Comparison of ENCODE assay signal across 8 cellular contexts in genomic region chr16:96935-97381, GRCh38. TPM values are rescaled to one million over a fixed set of nuclear protein-coding genes. Genes with fewer than 3 reads are reported as not detected.
A peak's percentile ranks its signal among the peaks of the same experiment; 100 is the strongest.
DNase-seq lines count a peak whose midpoint lies in the region; ATAC-seq and TF ChIP-seq lines count a peak whose summit lies in the region.

No MANE protein-coding gene starts in this region.

- TF ChIP-seq POLR2A in gastrocnemius medialis (IDR thresholded peaks at IDR 0.05) = no peak

- DNase-seq in GDM1 (lab: John Stamatoyannopoulos, UW) (peak; percentile 87), HFFc6 (peak; percentile 80), NCI-H1694 (lab: John Stamatoyannopoulos, UW) (peak; percentile 63), T-helper 22 cell (ENCODE audit: low read depth) (peak; percentile 70), amygdala (lab: John Stamatoyannopoulos, UW) (peak in 55 of 56 donors; percentile 27 to 91 (median 74)), right cardiac atrium (peak; percentile 90 to 96 (median 95)), gastrocnemius medialis (peak; percentile 88 to 95)

- no peaks in the 10 kb centered on the region for H3K9me3 Mint-ChIP-seq in HFFc6

- TF ChIP-seq CTCF in HFFc6 (IDR thresholded peaks at IDR 0.05) = peak; percentile 99
- peak; percentile 99 to 100 (median 100) for TF ChIP-seq CTCF in gastrocnemius medialis (IDR thresholded peaks at IDR 0.05 in 4 of 5, conservative IDR thresholded peaks at IDR 0.05 in 1 of 5)

- in situ Hi-C loops in gastrocnemius medialis (cut with MboI; ENCODE audit: low sequenced_read_pairs in 4 of 4) = no loop called here

- H3K4me1 Mint-ChIP-seq in HFFc6 (ENCODE audit: low read depth) = peaks cover 24% of the 10 kb centered on the region

- ATAC-seq in right cardiac atrium = peak; percentile 76 to 77
- peak; percentile 88 to 90 for ATAC-seq in gastrocnemius medialis
- no peak for ATAC-seq in GM18870 (IDR thresholded peaks at IDR 0.05; ENCODE audit: unreplicated experiment)

- H3K27me3 Mint-ChIP-seq in HFFc6 (ENCODE audit: insufficient read depth) = peaks cover 2% of the 10 kb centered on the region; the same call in 1 of the 2 replicates

- H3K27me3 ChIP-seq in right cardiac atrium (ENCODE audit: control insufficient read depth, insufficient read depth) (no peaks in the 10 kb centered on the region), gastrocnemius medialis (no peaks in the 10 kb centered on the region)

- WGBS in right cardiac atrium = 8% methylated on average over 11 of the region's 11 CpGs

- no peak overlapping the region for H3K4me3 Mint-ChIP-seq in HFFc6

- H3K27ac ChIP-seq in right cardiac atrium (ENCODE audit: low read length) (no peak overlapping the region), gastrocnemius medialis (peak overlapping the region; percentile 62 to 74 (median 68))

- H3K4me3 ChIP-seq in right cardiac atrium (ENCODE audit: low read length) (no peak overlapping the region), gastrocnemius medialis (no peak overlapping the region)

- peaks cover 0 to 6% of the 10 kb centered on the region in 2 donors for H3K36me3 ChIP-seq in gastrocnemius medialis

- H3K27ac Mint-ChIP-seq in HFFc6 = 0 out of 2 replicates have a peak overlapping the region, but pooled peaks have one; percentile 78

- H3K4me1 ChIP-seq in right cardiac atrium (ENCODE audit: control insufficient read depth, insufficient read depth, low read length) (peaks cover 7% of the 10 kb centered on the region), gastrocnemius medialis (peaks cover 35 to 44% of the 10 kb centered on the region in 2 donors)

- intact Hi-C loops in right cardiac atrium (cut with DNase I) (loop anchor here (2.0 kb wide), 2 partner anchors 30 to 32 kb away; no protein-coding TSS in a partner anchor), gastrocnemius medialis (cut with DNase I; ENCODE audit: low total_unique reads) (loop anchor here (1.0 kb wide), 1 partner anchor 32 kb away; no protein-coding TSS in a partner anchor)

- H3K9me3 ChIP-seq in right cardiac atrium (ENCODE audit: control insufficient read depth, low read length) = no peaks in the 10 kb centered on the region
- H3K9me3 ChIP-seq in gastrocnemius medialis = no peaks in the 10 kb centered on the region

- H3K36me3 Mint-ChIP-seq in HFFc6 (ENCODE audit: low read depth) = peaks cover 4% of the 10 kb centered on the region; the same call in 1 of the 2 replicates

RNA-seq across cellular contexts. Expression of gene MPG, which starts 18.9 kb away (rescaled TPM):
- 100 to 1,000 TPM in 2 of 6 experiments, 10 to 100 TPM in 4; 92.3 to 104 (median 96.9) TPM for total RNA-seq in HFFc6 (2021; fragmentation: NEBNext Ultra II Directional; extraction: Animal tissue kit (Norgen Biotek cat#: 25700))
- total RNA-seq in right cardiac atrium = 10 to 100 TPM; 31.8 to 39.3 (median 37.9) TPM
- 56.8 TPM for polyA plus RNA-seq in right cardiac atrium
- 100 to 1,000 TPM in 1 of 4 donors, 10 to 100 TPM in 3; 75.0 to 124 (median 83.0) TPM for total RNA-seq in gastrocnemius medialis

RNA-seq across cellular contexts. Expression of gene RHBDF1, which starts 24.5 kb away (rescaled TPM):
- total RNA-seq in HFFc6 (2021; fragmentation: NEBNext Ultra II Directional; extraction: Animal tissue kit (Norgen Biotek cat#: 25700)) = 10 to 100 TPM; 54.9 to 65.8 (median 60.0) TPM
- total RNA-seq in right cardiac atrium (10 to 100 TPM; 20.4 to 26.7 (median 24.2) TPM), gastrocnemius medialis (10 to 100 TPM in 1 of 4 donors, 1 to 10 TPM in 3; 5.6 to 22.6 (median 9.1) TPM)
- polyA plus RNA-seq in right cardiac atrium = 29.6 TPM

RNA-seq across cellular contexts. Expression of gene NPRL3, which starts 41.5 kb away (rescaled TPM):
- 10 to 100 TPM; 33.9 to 40.9 (median 37.1) TPM for total RNA-seq in HFFc6 (2021; fragmentation: NEBNext Ultra II Directional; extraction: Animal tissue kit (Norgen Biotek cat#: 25700))
- total RNA-seq in right cardiac atrium (10 to 100 TPM; 19.9 to 25.6 (median 22.7) TPM), gastrocnemius medialis (10 to 100 TPM; 12.4 to 24.1 (median 19.4) TPM)
- polyA plus RNA-seq in right cardiac atrium = 17.9 TPM

RNA-seq across cellular contexts. Expression of gene SNRNP25, which starts 43.3 kb away (rescaled TPM):
- 10 to 100 TPM; 40.3 to 53.1 (median 44.0) TPM for total RNA-seq in HFFc6 (2021; fragmentation: NEBNext Ultra II Directional; extraction: Animal tissue kit (Norgen Biotek cat#: 25700))
- total RNA-seq in right cardiac atrium = 10 to 100 TPM; 54.8 to 71.4 (median 62.3) TPM
- polyA plus RNA-seq in right cardiac atrium = 108 TPM
- total RNA-seq in gastrocnemius medialis = 10 to 100 TPM; 42.8 to 77.6 (median 69.7) TPM

RNA-seq across cellular contexts. Expression of gene POLR3K, which starts 43.5 kb away (rescaled TPM):
- 10 to 100 TPM; 18.9 to 24.7 (median 19.8) TPM for total RNA-seq in HFFc6 (2021; fragmentation: NEBNext Ultra II Directional; extraction: Animal tissue kit (Norgen Biotek cat#: 25700))
- 10 to 100 TPM in 3 of 4 donors, 1 to 10 TPM in 1; 9.8 to 13.4 (median 11.6) TPM for total RNA-seq in right cardiac atrium
- 11.2 TPM for polyA plus RNA-seq in right cardiac atrium
- 1 to 10 TPM; 2.2 to 3.7 (median 2.9) TPM for total RNA-seq in gastrocnemius medialis
